22 cellular contexts compared by ENCODE assay signal in genomic region chr1:54952950-54953718, GRCh38. TPM values are rescaled to one million over a fixed set of nuclear protein-coding genes. Genes with fewer than 3 reads are reported as not detected.
DNase-seq lines count a peak whose midpoint lies in the region; ATAC-seq, FAIRE-seq and TF ChIP-seq lines count a peak whose summit lies in the region.
"Had no signal": no experiment of that assay in that cellular context is flagged by ENCODE, and none has a peak within 500 bp of the region (broad histone marks: within the 10 kb centered on the region; RNA-seq: fewer than 3 reads in every experiment).

No MANE protein-coding gene starts in this region.

- peak overlapping the region; percentile 20; the same call in 1 of the 2 replicates for H3K4me2 ChIP-seq in PC-3 (ENCODE audit: low read length)
- H3K4me2 ChIP-seq in HepG2 (ENCODE audit: low read depth, low read length): peak overlapping the region; percentile 34; the same call in 1 of the 2 replicates

- no peaks in the 10 kb centered on the region for H3F3A ChIP-seq in PC-3 (ENCODE audit: low read length, unreplicated experiment)

- H3K79me2 ChIP-seq in PC-3 (ENCODE audit: low read length) (no peaks in the 10 kb centered on the region), HepG2 (ENCODE audit: insufficient read depth, low read length) (no peaks in the 10 kb centered on the region)

- TF ChIP-seq RAD21 in HepG2 (CRISPR knock-in tag; IDR thresholded peaks at IDR 0.05): no peak

- H2AFZ ChIP-seq in PC-3 (ENCODE audit: low read length) (peak overlapping the region; percentile 54; the same call in 1 of the 2 replicates), HepG2 (ENCODE audit: low read length) (peak overlapping the region; percentile 70)

- peaks cover 7% of the 10 kb centered on the region for H3K4me1 Mint-ChIP-seq in activated T-helper 2 cell treated with anti-CD3 and anti-CD28 coated beads, Interferon-gamma antibody, Interleukin-2, Interleukin-4, amounts not matched to agents 10 μg/mL and 5 μg/mL and 100 μg/mL, durations not matched to agents 14 hours and 24 hours and 36 hours (ENCODE audit: low read depth)
- peaks cover 23% of the 10 kb centered on the region for H3K4me1 Mint-ChIP-seq in activated CD8-positive, alpha-beta memory T cell treated with anti-CD3 and anti-CD28 coated beads, Interleukin-2, amount 10 ng/mL, durations not matched to agents 7 days and 5 days

- POLR2A ChIA-PET in PC-3 (lab: Charles Lee; ENCODE audit: unreplicated experiment): no interaction called here
- POLR2A ChIA-PET in HepG2 (lab: Yijun Ruan, JAX): no interaction called here

- H3K4me1 ChIP-seq in PC-3 (ENCODE audit: insufficient read depth, low read length): peaks cover 56% of the 10 kb centered on the region
- H3K4me1 ChIP-seq in HepG2 (ENCODE audit: insufficient read depth, low read length): peaks cover 55% of the 10 kb centered on the region
- H3K4me1 ChIP-seq: pancreas had no signal

- WGBS in HepG2 (ENCODE audit: low lambda C conversion rate): 22% methylated on average over 3 of the region's 4 CpGs

- no peaks in the 10 kb centered on the region for H3K27me3 ChIP-seq in PC-3 (ENCODE audit: low read length)
- H3K27me3 ChIP-seq in HepG2 (ENCODE audit: control insufficient read depth in 1 of 2, insufficient read depth in 2 of 2, low read length in 2 of 2): peaks cover 0 to 3% of the 10 kb centered on the region in 2 experiments; a peak in 1 of 5 replicates
- H3K27me3 ChIP-seq: pancreas had no signal

- intact Hi-C loops in PC-3 (cut with micrococcal nuclease): loop anchor here (5.0 kb wide), 1 partner anchor 281 kb away; no protein-coding TSS in a partner anchor
- intact Hi-C loops in HepG2 (cut with micrococcal nuclease; ENCODE audit: unreplicated experiment): no loop called here
- intact Hi-C loops in activated T-helper 2 cell treated with anti-CD3 and anti-CD28 coated beads, Interferon-gamma antibody, Interleukin-2, Interleukin-4, amounts not matched to agents 10 μg/mL and 5 μg/mL and 100 μg/mL, durations not matched to agents 14 hours and 24 hours and 36 hours (cut with micrococcal nuclease): no loop called here

- ATAC-seq in PC-3 (peak; percentile 13; the same call in 1 of the 2 replicates), HepG2 (no peak), HG03039 (IDR thresholded peaks at IDR 0.05; ENCODE audit: unreplicated experiment) (no peak)
- ATAC-seq in activated CD8-positive, alpha-beta memory T cell treated with anti-CD3 and anti-CD28 coated beads, Interleukin-2, amount 10 ng/mL, durations not matched to agents 7 days and 5 days: no peak
- ATAC-seq: CD8-positive, alpha-beta T cell; lower lobe of right lung; naive thymus-derived CD8-positive, alpha-beta T cell; pancreas had no signal

- no peak overlapping the region for H3K4me3 ChIP-seq in PC-3 (ENCODE audit: low read length)
- no peak overlapping the region for H3K4me3 ChIP-seq in cardiac fibroblast (replicated peaks in 1 of 2; ENCODE audit: low read depth in 2 of 2, low read length in 2 of 2)
- H3K4me3 ChIP-seq in HepG2 (replicated peaks in 1 of 3; ENCODE audit: insufficient read depth in 1 of 3, low read depth in 2 of 3, low read length in 3 of 3): no peak overlapping the region
- H3K4me3 ChIP-seq: lower lobe of right lung, pancreas had no signal

- in situ Hi-C loops in HepG2 (cut with HindIII; ENCODE audit: extremely low pct_ligation_motif_present, low pct_unique_long_range_greater_than_20kb): loop anchor here (5.0 kb wide), 1 partner anchor 44 kb away; the partner anchor contains the start of gene BSND

- peaks cover 3% of the 10 kb centered on the region for H3K9me3 Mint-ChIP-seq in activated T-helper 2 cell treated with anti-CD3 and anti-CD28 coated beads, Interferon-gamma antibody, Interleukin-2, Interleukin-4, amounts not matched to agents 10 μg/mL and 5 μg/mL and 100 μg/mL, durations not matched to agents 14 hours and 24 hours and 36 hours
- no peaks in the 10 kb centered on the region for H3K9me3 Mint-ChIP-seq in activated CD8-positive, alpha-beta memory T cell treated with anti-CD3 and anti-CD28 coated beads, Interleukin-2, amount 10 ng/mL, durations not matched to agents 7 days and 5 days (ENCODE audit: low read depth)

- TF ChIP-seq EP300 in HepG2 (IDR thresholded peaks at IDR 0.05; ENCODE audit: low read depth in 2 of 2, low read length in 2 of 2) (no peak), HepG2 (CRISPR knock-in tag; IDR thresholded peaks at IDR 0.05; ENCODE audit: borderline replicate concordance) (no peak)

- H3K9ac ChIP-seq in PC-3 (ENCODE audit: low read length): no peak overlapping the region; the same call in 1 of the 2 replicates
- no peak overlapping the region for H3K9ac ChIP-seq in HepG2 (ENCODE audit: insufficient read depth, low read depth, low read length)

- H3K36me3 ChIP-seq in PC-3 (ENCODE audit: low read depth, low read length) (no peaks in the 10 kb centered on the region), HepG2 (replicated peaks in 1 of 2; ENCODE audit: control insufficient read depth in 1 of 2, insufficient read depth in 2 of 2, low read length in 2 of 2) (no peaks in the 10 kb centered on the region)
- H3K36me3 ChIP-seq: lower lobe of right lung, pancreas had no signal

- H3K9me3 ChIP-seq in PC-3 (ENCODE audit: low read length) (no peaks in the 10 kb centered on the region), HepG2 (ENCODE audit: low read length) (no peaks in the 10 kb centered on the region)
- H3K9me3 ChIP-seq: pancreas had no signal

- H3K27me3 Mint-ChIP-seq in activated T-helper 2 cell treated with anti-CD3 and anti-CD28 coated beads, Interferon-gamma antibody, Interleukin-2, Interleukin-4, amounts not matched to agents 10 μg/mL and 5 μg/mL and 100 μg/mL, durations not matched to agents 14 hours and 24 hours and 36 hours (ENCODE audit: low read depth): peaks cover 10% of the 10 kb centered on the region
- H3K27me3 Mint-ChIP-seq in activated CD8-positive, alpha-beta memory T cell treated with anti-CD3 and anti-CD28 coated beads, Interleukin-2, amount 10 ng/mL, durations not matched to agents 7 days and 5 days: peaks cover 8% of the 10 kb centered on the region

- no peak overlapping the region for H3K27ac Mint-ChIP-seq in activated T-helper 2 cell treated with anti-CD3 and anti-CD28 coated beads, Interferon-gamma antibody, Interleukin-2, Interleukin-4, amounts not matched to agents 10 μg/mL and 5 μg/mL and 100 μg/mL, durations not matched to agents 14 hours and 24 hours and 36 hours
- H3K27ac Mint-ChIP-seq in activated CD8-positive, alpha-beta memory T cell treated with anti-CD3 and anti-CD28 coated beads, Interleukin-2, amount 10 ng/mL, durations not matched to agents 7 days and 5 days: no peak overlapping the region
- H3K27ac Mint-ChIP-seq: activated naive CD4-positive, alpha-beta T cell treated with anti-CD3 and anti-CD28 coated beads for 36 hours; CD8-positive, alpha-beta T cell; immature natural killer cell; naive thymus-derived CD8-positive, alpha-beta T cell had no signal

- CTCF ChIA-PET in PC-3 (lab: Charles Lee): no interaction called here
- CTCF ChIA-PET in HepG2 (lab: Yijun Ruan, JAX; ENCODE audit: low intra/inter-chr PET ratio, low total read pairs): no interaction called here
- CTCF ChIA-PET in activated CD8-positive, alpha-beta memory T cell treated with anti-CD3 and anti-CD28 coated beads, Interleukin-2, amount 10 ng/mL, durations not matched to agents 7 days and 5 days (lab: Charles Lee): interaction anchor here (1.0 to 11.6 kb wide), 2 partner anchors 8 to 46 kb away, joined by 5 to 341 read pairs; partner anchors contain the start of gene BSND

- H3K4me3 Mint-ChIP-seq in activated T-helper 2 cell treated with anti-CD3 and anti-CD28 coated beads, Interferon-gamma antibody, Interleukin-2, Interleukin-4, amounts not matched to agents 10 μg/mL and 5 μg/mL and 100 μg/mL, durations not matched to agents 14 hours and 24 hours and 36 hours (ENCODE audit: low read depth): no peak overlapping the region
- no peak overlapping the region for H3K4me3 Mint-ChIP-seq in activated CD8-positive, alpha-beta memory T cell treated with anti-CD3 and anti-CD28 coated beads, Interleukin-2, amount 10 ng/mL, durations not matched to agents 7 days and 5 days
- H3K4me3 Mint-ChIP-seq: activated naive CD4-positive, alpha-beta T cell treated with anti-CD3 and anti-CD28 coated beads for 36 hours; CD8-positive, alpha-beta T cell; immature natural killer cell; naive thymus-derived CD8-positive, alpha-beta T cell had no signal

- FAIRE-seq in HepG2 (lab: Jason Lieb, UNC): no peak
- FAIRE-seq: pancreas, TTC549 had no signal

- H3K9me2 ChIP-seq in PC-3 (replicated peaks; ENCODE audit: low read length): no peaks in the 10 kb centered on the region

- H3K27ac ChIP-seq in PC-3 (ENCODE audit: low read length): peak overlapping the region; percentile 67
- H3K27ac ChIP-seq in HepG2 (ENCODE audit: extremely low read length, insufficient read depth, low read length): no peak overlapping the region
- H3K27ac ChIP-seq: lower lobe of right lung, pancreas had no signal

- DNase-seq in EL: peak; percentile 33
- peak; percentile 74 for DNase-seq in PC-3
- DNase-seq in cardiac fibroblast (ENCODE audit: low read depth in 2 of 2): peak; percentile 22 to 64
- DNase-seq in HepG2 (ENCODE audit: low spot score): peak; percentile 39
- no peak for DNase-seq in NCI-H82 treated with DMSO at 0.1 percent for 48 hours (lab: John Stamatoyannopoulos, UW; ENCODE audit: unreplicated experiment)
- no peak for DNase-seq in activated T-helper 2 cell treated with anti-CD3 and anti-CD28 coated beads, Interferon-gamma antibody, Interleukin-2, Interleukin-4, amounts not matched to agents 10 μg/mL and 5 μg/mL and 100 μg/mL, durations not matched to agents 14 hours and 24 hours and 36 hours (ENCODE audit: low spot score)
- no peak for DNase-seq in activated CD8-positive, alpha-beta memory T cell treated with anti-CD3 and anti-CD28 coated beads, Interleukin-2, amount 10 ng/mL, durations not matched to agents 7 days and 5 days
- DNase-seq: activated CD4-positive, alpha-beta T cell treated with anti-CD3 and anti-CD28 coated beads, Interleukin-2, amount 50 U/mL, for 1 hour; activated naive CD4-positive, alpha-beta T cell treated with anti-CD3 and anti-CD28 coated beads for 36 hours; activated T-cell treated with anti-CD3 and anti-CD28 coated beads, Interleukin-2, amount 50 U/mL, for 1 hour; aorta; CD8-positive, alpha-beta T cell; cortex of kidney; erythroblast; immature natural killer cell; lower lobe of right lung; naive thymus-derived CD8-positive, alpha-beta T cell; NCI-H1417 treated with DMSO at 0.1 percent for 48 hours; NCI-H69; pancreas had no signal

- no peaks in the 10 kb centered on the region for H3K36me3 Mint-ChIP-seq in activated T-helper 2 cell treated with anti-CD3 and anti-CD28 coated beads, Interferon-gamma antibody, Interleukin-2, Interleukin-4, amounts not matched to agents 10 μg/mL and 5 μg/mL and 100 μg/mL, durations not matched to agents 14 hours and 24 hours and 36 hours (ENCODE audit: low read depth)
- H3K36me3 Mint-ChIP-seq in activated CD8-positive, alpha-beta memory T cell treated with anti-CD3 and anti-CD28 coated beads, Interleukin-2, amount 10 ng/mL, durations not matched to agents 7 days and 5 days: no peaks in the 10 kb centered on the region
- H3K36me3 Mint-ChIP-seq: CD8-positive, alpha-beta T cell had no signal

- no peak for TF ChIP-seq POLR2A in HepG2 (IDR thresholded peaks at IDR 0.05; ENCODE audit: insufficient read depth in 1 of 2, low read depth in 2 of 2, low read length in 2 of 2)

- H4K20me1 ChIP-seq in PC-3 (ENCODE audit: low read length) (no peaks in the 10 kb centered on the region), HepG2 (ENCODE audit: insufficient read depth, low read length) (no peaks in the 10 kb centered on the region)

- BruUV-seq in PC-3 (replicated peaks; lab: Mats Ljungman, UMichigan): no TSS peak
- BruUV-seq in HepG2 (replicated peaks; lab: Mats Ljungman, UMichigan): no TSS peak

- TF ChIP-seq CTCF in PC-3 (conservative IDR thresholded peaks at IDR 0.05; ENCODE audit: low read depth, low read length) (no peak), cardiac fibroblast (IDR thresholded peaks at IDR 0.05; ENCODE audit: low read depth, low read length) (no peak), HepG2 (CRISPR knock-in tag; IDR thresholded peaks at IDR 0.05) (no peak)

RNA-seq across cellular contexts. Expression of gene TMEM61, which starts 27.3 kb away (rescaled TPM):
- total RNA-seq in PC-3 (2014; rRNA removed) (0.95 and 3.8 TPM in 2 replicates), HepG2 (2016; rRNA removed; fragmentation: Illumina TruSeq; extraction: Trizol) (not detected in 2 replicates)
- not detected in 2 replicates for total RNA-seq in HepG2 (2016; cell fraction: cytosol; rRNA removed; fragmentation: Illumina TruSeq; extraction: Trizol; ENCODE audit: low read depth)
- total RNA-seq in HepG2 (2016; cell fraction: insoluble cytoplasmic fraction; rRNA removed; fragmentation: Illumina TruSeq; extraction: Trizol): not detected in 2 replicates
- total RNA-seq in HepG2 (2016; cell fraction: membrane; rRNA removed; fragmentation: Illumina TruSeq; extraction: Trizol): not detected in 2 replicates
- not detected in 2 replicates for total RNA-seq in HepG2 (2016; cell fraction: nucleus; rRNA removed; fragmentation: Illumina TruSeq; extraction: Trizol)
- polyA plus RNA-seq in HepG2 (2011; rRNA removed): not detected in 2 replicates
- polyA plus RNA-seq in HepG2 (2011; cell fraction: cytosol; rRNA removed): 0.04 TPM in 1 of 2 replicates, not detected in the other
- not detected in 2 replicates for polyA plus RNA-seq in HepG2 (2011; cell fraction: nucleus; rRNA removed)
- polyA plus RNA-seq in HepG2 (2012): not detected in 2 replicates
- not detected in 2 replicates for polyA plus RNA-seq in HepG2 (2016; cell fraction: cytosol; fragmentation: Illumina TruSeq; extraction: Trizol; ENCODE audit: low read depth)
- not detected in 2 replicates for polyA plus RNA-seq in HepG2 (2016; cell fraction: insoluble cytoplasmic fraction; fragmentation: Illumina TruSeq; extraction: Trizol; ENCODE audit: low read depth)
- polyA plus RNA-seq in HepG2 (2016; cell fraction: membrane; fragmentation: Illumina TruSeq; extraction: Trizol; ENCODE audit: low read depth): not detected in 2 replicates
- polyA plus RNA-seq in HepG2 (2016; cell fraction: nucleus; fragmentation: Illumina TruSeq; extraction: Trizol; ENCODE audit: insufficient read depth, low read depth): not detected in 2 replicates
- not detected in 2 replicates for polyA minus RNA-seq in HepG2 (2011; rRNA and poly(A)+ RNA removed; ENCODE audit: low replicate concordance)
- not detected in 2 replicates for polyA minus RNA-seq in HepG2 (2011; cell fraction: cytosol; rRNA and poly(A)+ RNA removed)
- polyA minus RNA-seq in HepG2 (2011; cell fraction: nucleus; rRNA and poly(A)+ RNA removed): not detected in 2 replicates
- total RNA-seq in activated T-helper 2 cell treated with anti-CD3 and anti-CD28 coated beads, Interferon-gamma antibody, Interleukin-2, Interleukin-4, amounts not matched to agents 10 μg/mL and 5 μg/mL and 100 μg/mL, durations not matched to agents 14 hours and 24 hours and 36 hours: 0.16 TPM in 1 of 2 replicates, not detected in the other
- total RNA-seq in activated CD8-positive, alpha-beta memory T cell treated with anti-CD3 and anti-CD28 coated beads, Interleukin-2, amount 10 ng/mL, durations not matched to agents 7 days and 5 days: not detected
- total RNA-seq: activated naive CD4-positive, alpha-beta T cell treated with anti-CD3 and anti-CD28 coated beads for 36 hours; CD8-positive, alpha-beta T cell; naive thymus-derived CD8-positive, alpha-beta T cell had no signal
- polyA plus RNA-seq: immature natural killer cell; naive thymus-derived CD8-positive, alpha-beta T cell had no signal

RNA-seq across cellular contexts. Expression of gene BSND, which starts 45.6 kb away (rescaled TPM):
- total RNA-seq in PC-3 (2014; rRNA removed): not detected in 2 replicates
- not detected in 2 replicates for total RNA-seq in HepG2 (2016; rRNA removed; fragmentation: Illumina TruSeq; extraction: Trizol)
- total RNA-seq in HepG2 (2016; cell fraction: cytosol; rRNA removed; fragmentation: Illumina TruSeq; extraction: Trizol; ENCODE audit: low read depth): not detected in 2 replicates
- total RNA-seq in HepG2 (2016; cell fraction: insoluble cytoplasmic fraction; rRNA removed; fragmentation: Illumina TruSeq; extraction: Trizol): not detected in 2 replicates
- total RNA-seq in HepG2 (2016; cell fraction: membrane; rRNA removed; fragmentation: Illumina TruSeq; extraction: Trizol): not detected in 2 replicates
- not detected in 2 replicates for total RNA-seq in HepG2 (2016; cell fraction: nucleus; rRNA removed; fragmentation: Illumina TruSeq; extraction: Trizol)
- polyA plus RNA-seq in HepG2 (2011; rRNA removed): 0.01 TPM in 1 of 2 replicates, not detected in the other
- polyA plus RNA-seq in HepG2 (2011; cell fraction: cytosol; rRNA removed): 0.03 TPM in 1 of 2 replicates, not detected in the other
- polyA plus RNA-seq in HepG2 (2011; cell fraction: nucleus; rRNA removed): not detected in 2 replicates
- polyA plus RNA-seq in HepG2 (2012): not detected in 2 replicates
- not detected in 2 replicates for polyA plus RNA-seq in HepG2 (2016; cell fraction: cytosol; fragmentation: Illumina TruSeq; extraction: Trizol; ENCODE audit: low read depth)
- not detected in 2 replicates for polyA plus RNA-seq in HepG2 (2016; cell fraction: insoluble cytoplasmic fraction; fragmentation: Illumina TruSeq; extraction: Trizol; ENCODE audit: low read depth)
- not detected in 2 replicates for polyA plus RNA-seq in HepG2 (2016; cell fraction: membrane; fragmentation: Illumina TruSeq; extraction: Trizol; ENCODE audit: low read depth)
- not detected in 2 replicates for polyA plus RNA-seq in HepG2 (2016; cell fraction: nucleus; fragmentation: Illumina TruSeq; extraction: Trizol; ENCODE audit: insufficient read depth, low read depth)
- not detected in 2 replicates for polyA minus RNA-seq in HepG2 (2011; rRNA and poly(A)+ RNA removed; ENCODE audit: low replicate concordance)
- polyA minus RNA-seq in HepG2 (2011; cell fraction: cytosol; rRNA and poly(A)+ RNA removed): not detected in 2 replicates
- polyA minus RNA-seq in HepG2 (2011; cell fraction: nucleus; rRNA and poly(A)+ RNA removed): not detected in 2 replicates
- total RNA-seq in activated T-helper 2 cell treated with anti-CD3 and anti-CD28 coated beads, Interferon-gamma antibody, Interleukin-2, Interleukin-4, amounts not matched to agents 10 μg/mL and 5 μg/mL and 100 μg/mL, durations not matched to agents 14 hours and 24 hours and 36 hours: not detected in 2 replicates
- total RNA-seq in activated CD8-positive, alpha-beta memory T cell treated with anti-CD3 and anti-CD28 coated beads, Interleukin-2, amount 10 ng/mL, durations not matched to agents 7 days and 5 days: under 1 TPM; 0.07 to 0.12 TPM
- total RNA-seq: activated naive CD4-positive, alpha-beta T cell treated with anti-CD3 and anti-CD28 coated beads for 36 hours; aorta; CD8-positive, alpha-beta T cell; lower lobe of right lung; naive thymus-derived CD8-positive, alpha-beta T cell; pancreas had no signal
- polyA plus RNA-seq: aorta; immature natural killer cell; naive thymus-derived CD8-positive, alpha-beta T cell had no signal

Comparison
In these comparisons a context has a peak if more than half of its experiments do, and no peak if none do; other contexts are left out.
1. DNase-seq: peak in EL (single experiment), PC-3 (single experiment), cardiac fibroblast (2 of 2) and HepG2 (single experiment); none in NCI-H82 treated with DMSO at 0.1 percent for 48 hours (single experiment), activated T-helper 2 cell treated with anti-CD3 and anti-CD28 coated beads, Interferon-gamma antibody, Interleukin-2, Interleukin-4, amounts not matched to agents 10 μg/mL and 5 μg/mL and 100 μg/mL, durations not matched to agents 14 hours and 24 hours and 36 hours (single experiment) and activated CD8-positive, alpha-beta memory T cell treated with anti-CD3 and anti-CD28 coated beads, Interleukin-2, amount 10 ng/mL, durations not matched to agents 7 days and 5 days (single experiment).